Comparison of ENCODE assay signal across 1 cellular context in the genomic region with DNA sequence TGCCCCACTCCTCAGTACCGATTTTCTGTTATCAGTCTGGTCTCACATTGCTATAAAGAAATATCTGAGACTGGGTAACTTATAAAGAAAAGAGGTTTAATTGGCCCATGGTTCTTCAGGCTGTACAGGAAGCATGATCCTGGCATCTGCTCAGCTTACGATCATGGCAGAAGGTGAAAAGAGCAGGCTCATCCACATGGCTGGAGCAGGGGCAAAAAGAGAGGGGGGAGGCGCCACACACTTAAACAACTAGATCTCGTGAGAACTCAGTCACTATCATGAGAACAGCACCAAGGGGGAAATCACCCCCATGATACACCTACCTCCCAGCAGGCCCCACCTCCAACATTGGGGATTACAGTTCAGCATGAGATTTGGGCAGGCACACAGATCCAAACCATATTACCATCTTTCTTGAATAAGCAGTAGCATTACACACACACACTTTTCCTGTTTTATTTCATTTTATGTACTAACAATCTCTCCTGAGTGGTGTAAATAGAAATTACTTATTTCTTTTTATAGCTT.
TF ChIP-seq lines count a peak whose summit lies in the region.

No MANE protein-coding gene starts in this region.

TF ChIP-seq in GM23338, 12 proteins besides CTCF, POLR2A, EP300 and RAD21 (continued from another document):
- TF ChIP-seq, protein P1, sequence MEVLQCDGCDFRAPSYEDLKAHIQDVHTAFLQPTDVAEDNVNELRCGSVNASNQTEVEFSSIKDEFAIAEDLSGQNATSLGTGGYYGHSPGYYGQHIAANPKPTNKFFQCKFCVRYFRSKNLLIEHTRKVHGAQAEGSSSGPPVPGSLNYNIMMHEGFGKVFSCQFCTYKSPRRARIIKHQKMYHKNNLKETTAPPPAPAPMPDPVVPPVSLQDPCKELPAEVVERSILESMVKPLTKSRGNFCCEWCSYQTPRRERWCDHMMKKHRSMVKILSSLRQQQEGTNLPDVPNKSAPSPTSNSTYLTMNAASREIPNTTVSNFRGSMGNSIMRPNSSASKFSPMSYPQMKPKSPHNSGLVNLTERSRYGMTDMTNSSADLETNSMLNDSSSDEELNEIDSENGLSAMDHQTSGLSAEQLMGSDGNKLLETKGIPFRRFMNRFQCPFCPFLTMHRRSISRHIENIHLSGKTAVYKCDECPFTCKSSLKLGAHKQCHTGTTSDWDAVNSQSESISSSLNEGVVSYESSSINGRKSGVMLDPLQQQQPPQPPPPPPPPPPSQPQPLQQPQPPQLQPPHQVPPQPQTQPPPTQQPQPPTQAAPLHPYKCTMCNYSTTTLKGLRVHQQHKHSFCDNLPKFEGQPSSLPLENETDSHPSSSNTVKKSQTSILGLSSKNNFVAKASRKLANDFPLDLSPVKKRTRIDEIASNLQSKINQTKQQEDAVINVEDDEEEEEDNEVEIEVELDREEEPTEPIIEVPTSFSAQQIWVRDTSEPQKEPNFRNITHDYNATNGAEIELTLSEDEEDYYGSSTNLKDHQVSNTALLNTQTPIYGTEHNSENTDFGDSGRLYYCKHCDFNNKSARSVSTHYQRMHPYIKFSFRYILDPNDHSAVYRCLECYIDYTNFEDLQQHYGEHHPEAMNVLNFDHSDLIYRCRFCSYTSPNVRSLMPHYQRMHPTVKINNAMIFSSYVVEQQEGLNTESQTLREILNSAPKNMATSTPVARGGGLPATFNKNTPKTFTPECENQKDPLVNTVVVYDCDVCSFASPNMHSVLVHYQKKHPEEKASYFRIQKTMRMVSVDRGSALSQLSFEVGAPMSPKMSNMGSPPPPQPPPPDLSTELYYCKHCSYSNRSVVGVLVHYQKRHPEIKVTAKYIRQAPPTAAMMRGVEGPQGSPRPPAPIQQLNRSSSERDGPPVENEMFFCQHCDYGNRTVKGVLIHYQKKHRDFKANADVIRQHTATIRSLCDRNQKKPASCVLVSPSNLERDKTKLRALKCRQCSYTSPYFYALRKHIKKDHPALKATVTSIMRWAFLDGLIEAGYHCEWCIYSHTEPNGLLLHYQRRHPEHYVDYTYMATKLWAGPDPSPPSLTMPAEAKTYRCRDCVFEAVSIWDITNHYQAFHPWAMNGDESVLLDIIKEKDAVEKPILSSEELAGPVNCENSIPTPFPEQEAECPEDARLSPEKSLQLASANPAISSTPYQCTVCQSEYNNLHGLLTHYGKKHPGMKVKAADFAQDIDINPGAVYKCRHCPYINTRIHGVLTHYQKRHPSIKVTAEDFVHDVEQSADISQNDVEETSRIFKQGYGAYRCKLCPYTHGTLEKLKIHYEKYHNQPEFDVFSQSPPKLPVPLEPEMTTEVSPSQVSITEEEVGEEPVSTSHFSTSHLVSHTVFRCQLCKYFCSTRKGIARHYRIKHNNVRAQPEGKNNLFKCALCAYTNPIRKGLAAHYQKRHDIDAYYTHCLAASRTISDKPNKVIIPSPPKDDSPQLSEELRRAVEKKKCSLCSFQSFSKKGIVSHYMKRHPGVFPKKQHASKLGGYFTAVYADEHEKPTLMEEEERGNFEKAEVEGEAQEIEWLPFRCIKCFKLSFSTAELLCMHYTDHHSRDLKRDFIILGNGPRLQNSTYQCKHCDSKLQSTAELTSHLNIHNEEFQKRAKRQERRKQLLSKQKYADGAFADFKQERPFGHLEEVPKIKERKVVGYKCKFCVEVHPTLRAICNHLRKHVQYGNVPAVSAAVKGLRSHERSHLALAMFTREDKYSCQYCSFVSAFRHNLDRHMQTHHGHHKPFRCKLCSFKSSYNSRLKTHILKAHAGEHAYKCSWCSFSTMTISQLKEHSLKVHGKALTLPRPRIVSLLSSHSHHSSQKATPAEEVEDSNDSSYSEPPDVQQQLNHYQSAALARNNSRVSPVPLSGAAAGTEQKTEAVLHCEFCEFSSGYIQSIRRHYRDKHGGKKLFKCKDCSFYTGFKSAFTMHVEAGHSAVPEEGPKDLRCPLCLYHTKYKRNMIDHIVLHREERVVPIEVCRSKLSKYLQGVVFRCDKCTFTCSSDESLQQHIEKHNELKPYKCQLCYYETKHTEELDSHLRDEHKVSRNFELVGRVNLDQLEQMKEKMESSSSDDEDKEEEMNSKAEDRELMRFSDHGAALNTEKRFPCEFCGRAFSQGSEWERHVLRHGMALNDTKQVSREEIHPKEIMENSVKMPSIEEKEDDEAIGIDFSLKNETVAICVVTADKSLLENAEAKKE (CRISPR knock-in tag; IDR thresholded peaks at IDR 0.05), result no peak
- TF ChIP-seq JUNB (IDR thresholded peaks at IDR 0.05; ENCODE audit: unreplicated experiment) (no peak), EZH2 (IDR thresholded peaks at IDR 0.05; ENCODE audit: low read depth, unreplicated experiment) (no peak), ZNF331 (CRISPR knock-in tag; IDR thresholded peaks at IDR 0.05; ENCODE audit: low read depth) (no peak)
